1 cellular context compared by ENCODE assay signal in genomic region chr19:5978606-5979552, GRCh38.
TF ChIP-seq lines count a peak whose summit lies in the region.

No MANE protein-coding gene starts in this region.

TF ChIP-seq in HepG2, 621 proteins besides CTCF, POLR2A, EP300 and RAD21 (continued from another document):
- TF ChIP-seq ZNF512 (CRISPR knock-in tag; IDR thresholded peaks at IDR 0.05) (0 out of 2 replicates have a peak, but pooled peaks have one; percentile 7), ZBTB1 (CRISPR knock-in tag; IDR thresholded peaks at IDR 0.05; ENCODE audit: borderline replicate concordance) (no peak), NONO (IDR thresholded peaks at IDR 0.05) (no peak), NONO (CRISPR knock-in tag; conservative IDR thresholded peaks at IDR 0.05) (0 out of 2 replicates have a peak, but pooled peaks have one; percentile 23), ADNP (CRISPR knock-in tag; IDR thresholded peaks at IDR 0.05) (0 out of 2 replicates have a peak, but pooled peaks have one; percentile 32), TARDBP (CRISPR knock-in tag; IDR thresholded peaks at IDR 0.05) (no peak), ZMYM3 (CRISPR knock-in tag; IDR thresholded peaks at IDR 0.05) (peak; percentile 55; the same call in 1 of the 2 replicates), CCDC6 (CRISPR knock-in tag; IDR thresholded peaks at IDR 0.05) (no peak), ZNF629 (CRISPR knock-in tag; conservative IDR thresholded peaks at IDR 0.05) (peak; percentile 97), CC2D1A (CRISPR knock-in tag; IDR thresholded peaks at IDR 0.05) (no peak), BHLHE40 (IDR thresholded peaks at IDR 0.05; ENCODE audit: low read length) (no peak)
- TF ChIP-seq, protein P1, sequence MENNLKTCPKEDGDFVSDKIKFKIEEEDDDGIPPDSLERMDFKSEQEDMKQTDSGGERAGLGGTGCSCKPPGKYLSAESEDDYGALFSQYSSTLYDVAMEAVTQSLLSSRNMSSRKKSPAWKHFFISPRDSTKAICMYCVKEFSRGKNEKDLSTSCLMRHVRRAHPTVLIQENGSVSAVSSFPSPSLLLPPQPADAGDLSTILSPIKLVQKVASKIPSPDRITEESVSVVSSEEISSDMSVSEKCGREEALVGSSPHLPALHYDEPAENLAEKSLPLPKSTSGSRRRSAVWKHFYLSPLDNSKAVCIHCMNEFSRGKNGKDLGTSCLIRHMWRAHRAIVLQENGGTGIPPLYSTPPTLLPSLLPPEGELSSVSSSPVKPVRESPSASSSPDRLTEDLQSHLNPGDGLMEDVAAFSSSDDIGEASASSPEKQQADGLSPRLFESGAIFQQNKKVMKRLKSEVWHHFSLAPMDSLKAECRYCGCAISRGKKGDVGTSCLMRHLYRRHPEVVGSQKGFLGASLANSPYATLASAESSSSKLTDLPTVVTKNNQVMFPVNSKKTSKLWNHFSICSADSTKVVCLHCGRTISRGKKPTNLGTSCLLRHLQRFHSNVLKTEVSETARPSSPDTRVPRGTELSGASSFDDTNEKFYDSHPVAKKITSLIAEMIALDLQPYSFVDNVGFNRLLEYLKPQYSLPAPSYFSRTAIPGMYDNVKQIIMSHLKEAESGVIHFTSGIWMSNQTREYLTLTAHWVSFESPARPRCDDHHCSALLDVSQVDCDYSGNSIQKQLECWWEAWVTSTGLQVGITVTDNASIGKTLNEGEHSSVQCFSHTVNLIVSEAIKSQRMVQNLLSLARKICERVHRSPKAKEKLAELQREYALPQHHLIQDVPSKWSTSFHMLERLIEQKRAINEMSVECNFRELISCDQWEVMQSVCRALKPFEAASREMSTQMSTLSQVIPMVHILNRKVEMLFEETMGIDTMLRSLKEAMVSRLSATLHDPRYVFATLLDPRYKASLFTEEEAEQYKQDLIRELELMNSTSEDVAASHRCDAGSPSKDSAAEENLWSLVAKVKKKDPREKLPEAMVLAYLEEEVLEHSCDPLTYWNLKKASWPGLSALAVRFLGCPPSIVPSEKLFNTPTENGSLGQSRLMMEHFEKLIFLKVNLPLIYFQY (CRISPR knock-in tag; IDR thresholded peaks at IDR 0.05; ENCODE audit: borderline replicate concordance): no peak
